In genomic region chr9:1709347-1709746, GRCh38 we compare ENCODE assay signal across 13 cellular contexts.
DNase-seq lines count a peak whose midpoint lies in the region; ATAC-seq, FAIRE-seq and TF ChIP-seq lines count a peak whose summit lies in the region.
"Had no signal": no experiment of that assay in that cellular context is flagged by ENCODE, and none has a peak within 500 bp of the region (broad histone marks: within the 10 kb centered on the region; RNA-seq: fewer than 3 reads in every experiment).

No MANE protein-coding gene starts in this region.

- no peak overlapping the region for H2AFZ ChIP-seq in neural progenitor cell (replicated peaks)

- H3K9me3 Mint-ChIP-seq in neural progenitor cell = no peaks in the 10 kb centered on the region

- TF ChIP-seq CTCF in RWPE2 (IDR thresholded peaks at IDR 0.05; ENCODE audit: poor library complexity, severe bottlenecking) (peak; percentile 41), neural progenitor cell (IDR thresholded peaks at IDR 0.05) (peak; percentile 34), dorsolateral prefrontal cortex (IDR thresholded peaks at IDR 0.05 in 54 of 56, conservative IDR thresholded peaks at IDR 0.05 in 2 of 56; ENCODE audit: low read depth in 1 of 56, partially characterized antibody in 56 of 56) (peak in 27 of 56 donors; percentile 10 to 36 (median 26))

- no peak overlapping the region for H3K27ac Mint-ChIP-seq in neural progenitor cell

- H3K9ac ChIP-seq in neural progenitor cell = no peak overlapping the region
- H3K9ac ChIP-seq: BLaER1 had no signal

- no peaks in the 10 kb centered on the region for H3K27me3 ChIP-seq in RWPE2 (ENCODE audit: insufficient read depth, poor library complexity, severe bottlenecking)
- H3K27me3 ChIP-seq in neural progenitor cell = no peaks in the 10 kb centered on the region
- H3K27me3 ChIP-seq in dorsolateral prefrontal cortex = peaks cover 0 to 4% (median 0%) of the 10 kb centered on the region in 45 donors
- H3K27me3 ChIP-seq: BLaER1 had no signal

- H4K20me1 ChIP-seq in neural progenitor cell (ENCODE audit: low read depth) = no peaks in the 10 kb centered on the region
- H4K20me1 ChIP-seq: BLaER1 had no signal

- intact Hi-C loops in dorsolateral prefrontal cortex (cut with DNase I) = no loop called here

- no peak for TF ChIP-seq POLR2A in H54 (IDR thresholded peaks at IDR 0.05; ENCODE audit: low read depth, low read length)

- no peaks in the 10 kb centered on the region for H3K27me3 Mint-ChIP-seq in neural progenitor cell (ENCODE audit: insufficient read depth, low read depth)

- no peak overlapping the region for H3K4me2 ChIP-seq in neural progenitor cell
- H3K4me2 ChIP-seq: BLaER1 had no signal

- H3K4me3 ChIP-seq in RWPE2 (ENCODE audit: severe bottlenecking) (no peak overlapping the region), neural progenitor cell (no peak overlapping the region), dorsolateral prefrontal cortex (no peak overlapping the region)
- H3K4me3 ChIP-seq: BLaER1, thoracic aorta had no signal

- H3K79me2 ChIP-seq in neural progenitor cell (ENCODE audit: low read depth) = no peaks in the 10 kb centered on the region

- H3K4me1 ChIP-seq in RWPE2 (ENCODE audit: insufficient read depth, poor library complexity, severe bottlenecking) (peaks cover 9% of the 10 kb centered on the region), neural progenitor cell (no peaks in the 10 kb centered on the region)
- H3K4me1 ChIP-seq: BLaER1 had no signal

- H3K36me3 ChIP-seq in RWPE2 (ENCODE audit: low read depth) (no peaks in the 10 kb centered on the region), neural progenitor cell (no peaks in the 10 kb centered on the region)
- H3K36me3 ChIP-seq: BLaER1, thoracic aorta had no signal

- H3K9me3 ChIP-seq in RWPE2 (ENCODE audit: severe bottlenecking) = no peaks in the 10 kb centered on the region
- no peaks in the 10 kb centered on the region for H3K9me3 ChIP-seq in neural progenitor cell (ENCODE audit: low read depth)
- H3K9me3 ChIP-seq: BLaER1, thoracic aorta had no signal

- no peak overlapping the region for H3K4me3 Mint-ChIP-seq in neural progenitor cell

- H3K4me1 Mint-ChIP-seq in neural progenitor cell = no peaks in the 10 kb centered on the region

- no peak for ATAC-seq in RWPE2 (ENCODE audit: low read depth)
- no peak for ATAC-seq in HG02884 (IDR thresholded peaks at IDR 0.05; ENCODE audit: unreplicated experiment)
- ATAC-seq: esophagus mucosa had no signal

- no peak overlapping the region for H3K27ac ChIP-seq in RWPE2 (ENCODE audit: poor library complexity, severe bottlenecking)
- no peak overlapping the region for H3K27ac ChIP-seq in neural progenitor cell
- no peak overlapping the region for H3K27ac ChIP-seq in dorsolateral prefrontal cortex
- H3K27ac ChIP-seq: BLaER1, thoracic aorta had no signal

- no peaks in the 10 kb centered on the region for H3K36me3 Mint-ChIP-seq in neural progenitor cell

- H3F3A ChIP-seq in neural progenitor cell (ENCODE audit: low read depth) = no peaks in the 10 kb centered on the region

- DNase-seq in NCI-H2196 (lab: John Stamatoyannopoulos, UW; ENCODE audit: unreplicated experiment) (peak; percentile 10), NCI-H2196 treated with DMSO at 0.1 percent for 48 hours (lab: John Stamatoyannopoulos, UW; ENCODE audit: unreplicated experiment) (no peak), H54 (ENCODE audit: insufficient read length, low spot score) (peak; percentile 3), RWPE2 (ENCODE audit: low spot score) (no peak), neural progenitor cell (ENCODE audit: low spot score) (peak; percentile 7), HPDE6-E6E7 (ENCODE audit: extremely low spot score) (no peak), dorsolateral prefrontal cortex (no peak)
- DNase-seq: midbrain, NCI-H1930 had no signal

- no peak for FAIRE-seq in H54 (lab: Jason Lieb, UNC)

Comparison
In these comparisons a context has a peak if more than half of its experiments do, and no peak if none do; other contexts are left out.
1. DNase-seq: peak in NCI-H2196 (single experiment), H54 (single experiment) and neural progenitor cell (single experiment); none in NCI-H2196 treated with DMSO at 0.1 percent for 48 hours (single experiment), RWPE2 (single experiment), HPDE6-E6E7 (single experiment) and dorsolateral prefrontal cortex (0 of 10).